In genomic region chr17:29177871-29178749, GRCh38 we compare ENCODE assay signal across 9 cellular contexts. TPM values are rescaled to one million over a fixed set of nuclear protein-coding genes. Genes with fewer than 3 reads are reported as not detected.
DNase-seq lines count a peak whose midpoint lies in the region; ATAC-seq and TF ChIP-seq lines count a peak whose summit lies in the region.
"Had no signal": no experiment of that assay in that cellular context is flagged by ENCODE, and none has a peak within 500 bp of the region (broad histone marks: within the 10 kb centered on the region; RNA-seq: fewer than 3 reads in every experiment).

No MANE protein-coding gene starts in this region.

- H3K4me3 Mint-ChIP-seq in activated naive CD4-positive, alpha-beta T cell treated with anti-CD3 and anti-CD28 coated beads, Interleukin-2, amount 50 U/mL, for 24 hours, result peak overlapping the region; percentile 54

- H3K36me3 ChIP-seq in mesodermal cell (ENCODE audit: control insufficient read depth, insufficient read depth, low read length) (peaks cover 6% of the 10 kb centered on the region), urinary bladder (ENCODE audit: insufficient read depth) (no peaks in the 10 kb centered on the region)

- peak overlapping the region; percentile 90 for H3K27ac ChIP-seq in caudate nucleus (ENCODE audit: low read depth, low read length)
- no peak overlapping the region for H3K27ac ChIP-seq in mesodermal cell (ENCODE audit: low read depth, low read length, severe bottlenecking)
- peak overlapping the region; percentile 71 for H3K27ac ChIP-seq in urinary bladder (ENCODE audit: low read depth)

- peaks cover 15% of the 10 kb centered on the region for H3K4me1 Mint-ChIP-seq in activated naive CD4-positive, alpha-beta T cell treated with anti-CD3 and anti-CD28 coated beads, Interleukin-2, amount 50 U/mL, for 24 hours

- TF ChIP-seq POLR2A in GM18505 (IDR thresholded peaks at IDR 0.05; ENCODE audit: borderline replicate concordance, extremely low read depth, insufficient read depth, insufficient read length), result no peak

- H3K9me3 ChIP-seq in mesodermal cell (ENCODE audit: control insufficient read depth, low read length), result no peaks in the 10 kb centered on the region

- no peaks in the 10 kb centered on the region for H3K27me3 Mint-ChIP-seq in activated naive CD4-positive, alpha-beta T cell treated with anti-CD3 and anti-CD28 coated beads, Interleukin-2, amount 50 U/mL, for 24 hours

- H3K4me1 ChIP-seq in mesodermal cell (ENCODE audit: control insufficient read depth, insufficient read depth, low read length, poor library complexity, severe bottlenecking) (peaks cover 30% of the 10 kb centered on the region), urinary bladder (ENCODE audit: insufficient read depth) (peaks cover 2% of the 10 kb centered on the region)

- peak overlapping the region; percentile 67 for H3K4me3 ChIP-seq in mesodermal cell (ENCODE audit: extremely low read depth, insufficient read depth, low read length, poor library complexity, severe bottlenecking)
- no peak overlapping the region for H3K4me3 ChIP-seq in urinary bladder (ENCODE audit: low read depth, low read length)

- peak overlapping the region; percentile 46 for H3K27ac Mint-ChIP-seq in activated naive CD4-positive, alpha-beta T cell treated with anti-CD3 and anti-CD28 coated beads, Interleukin-2, amount 50 U/mL, for 24 hours

- no peak for DNase-seq in activated naive CD4-positive, alpha-beta T cell treated with anti-CD3 and anti-CD28 coated beads, Interleukin-2, amount 50 U/mL, for 16 hours
- DNase-seq in caudate nucleus (lab: John Stamatoyannopoulos, UW), result no peak
- DNase-seq in stimulated activated CD4-positive, alpha-beta T cell treated with anti-CD3 and anti-CD28 coated beads, Interleukin-4, amount 100 ng/mL, for 24 hours, result no peak
- DNase-seq: stimulated activated CD4-positive, alpha-beta T cell treated with anti-CD3 and anti-CD28 coated beads, Interleukin-2, amount 100 ng/mL, for 24 hours had no signal

- no peak for ATAC-seq in GM18505 (IDR thresholded peaks at IDR 0.05; ENCODE audit: unreplicated experiment)
- no peak for ATAC-seq in GM21529 (IDR thresholded peaks at IDR 0.05; ENCODE audit: unreplicated experiment)

- no peaks in the 10 kb centered on the region for H3K9me3 Mint-ChIP-seq in activated naive CD4-positive, alpha-beta T cell treated with anti-CD3 and anti-CD28 coated beads, Interleukin-2, amount 50 U/mL, for 24 hours

- H3K36me3 Mint-ChIP-seq in activated naive CD4-positive, alpha-beta T cell treated with anti-CD3 and anti-CD28 coated beads, Interleukin-2, amount 50 U/mL, for 24 hours, result no peaks in the 10 kb centered on the region

- 72 to 74% methylated on average over 2 to 3 of the region's 4 CpGs for WGBS in mesodermal cell (ENCODE audit: insufficient coverage in 2 of 2), 2 experiments
- 82% methylated on average over 4 of the region's 4 CpGs for WGBS in urinary bladder

RNA-seq across cellular contexts. Expression of gene MYO18A, which starts 2.1 kb away (rescaled TPM):
- polyA plus RNA-seq in mesodermal cell (2013, experiment 1 of 2), result 37.5 TPM
- 23.9 TPM for polyA plus RNA-seq in mesodermal cell (2013, experiment 2 of 2)
- 33.8 TPM for total RNA-seq in urinary bladder
- polyA plus RNA-seq in urinary bladder, result 30.6 TPM
